Comparison of ENCODE assay signal across 2 cellular contexts in the genomic region with DNA sequence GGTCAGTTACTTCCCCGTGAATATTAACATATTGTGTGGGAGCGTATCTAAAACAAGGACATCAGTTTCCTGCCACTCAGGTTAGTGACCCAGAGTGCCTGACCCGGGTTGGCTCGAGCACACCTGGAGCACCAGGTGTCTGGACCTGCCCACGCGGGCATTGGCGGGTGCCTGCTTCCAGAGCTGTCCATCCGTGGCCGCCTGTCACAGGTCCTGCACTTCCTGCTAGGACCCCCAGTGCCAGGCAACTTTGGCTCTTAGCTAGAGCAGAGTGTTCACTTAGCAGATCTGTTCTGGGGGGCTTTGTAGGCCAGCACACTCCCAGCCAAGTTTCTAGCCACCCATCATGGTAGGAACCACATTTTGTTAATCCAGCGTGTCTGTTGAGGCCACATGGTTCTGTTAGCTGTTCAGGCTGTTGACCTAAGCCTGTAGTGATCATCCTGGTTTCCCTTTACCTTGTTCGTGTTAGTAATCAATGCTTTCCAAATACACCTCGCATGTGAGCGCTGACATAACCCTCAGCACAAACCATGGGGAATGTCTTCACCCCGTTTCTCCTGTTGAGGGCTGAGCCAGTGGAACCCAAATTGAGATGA.
TF ChIP-seq lines count a peak whose summit lies in the region.

No MANE protein-coding gene starts in this region.

TF ChIP-seq in HepG2, 621 proteins besides CTCF, POLR2A, EP300 and RAD21:
- TF ChIP-seq, protein P1, sequence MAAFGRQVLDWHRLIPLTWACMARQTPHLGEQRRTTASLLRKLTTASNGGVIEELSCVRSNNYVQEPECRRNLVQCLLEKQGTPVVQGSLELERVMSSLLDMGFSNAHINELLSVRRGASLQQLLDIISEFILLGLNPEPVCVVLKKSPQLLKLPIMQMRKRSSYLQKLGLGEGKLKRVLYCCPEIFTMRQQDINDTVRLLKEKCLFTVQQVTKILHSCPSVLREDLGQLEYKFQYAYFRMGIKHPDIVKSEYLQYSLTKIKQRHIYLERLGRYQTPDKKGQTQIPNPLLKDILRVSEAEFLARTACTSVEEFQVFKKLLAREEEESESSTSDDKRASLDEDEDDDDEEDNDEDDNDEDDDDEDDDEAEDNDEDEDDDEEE (CRISPR knock-in tag; IDR thresholded peaks at IDR 0.05): 0 out of 2 replicates have a peak, but pooled peaks have one; percentile 26
- TF ChIP-seq EED (CRISPR knock-in tag; IDR thresholded peaks at IDR 0.05): no peak
- TF ChIP-seq, protein P2, sequence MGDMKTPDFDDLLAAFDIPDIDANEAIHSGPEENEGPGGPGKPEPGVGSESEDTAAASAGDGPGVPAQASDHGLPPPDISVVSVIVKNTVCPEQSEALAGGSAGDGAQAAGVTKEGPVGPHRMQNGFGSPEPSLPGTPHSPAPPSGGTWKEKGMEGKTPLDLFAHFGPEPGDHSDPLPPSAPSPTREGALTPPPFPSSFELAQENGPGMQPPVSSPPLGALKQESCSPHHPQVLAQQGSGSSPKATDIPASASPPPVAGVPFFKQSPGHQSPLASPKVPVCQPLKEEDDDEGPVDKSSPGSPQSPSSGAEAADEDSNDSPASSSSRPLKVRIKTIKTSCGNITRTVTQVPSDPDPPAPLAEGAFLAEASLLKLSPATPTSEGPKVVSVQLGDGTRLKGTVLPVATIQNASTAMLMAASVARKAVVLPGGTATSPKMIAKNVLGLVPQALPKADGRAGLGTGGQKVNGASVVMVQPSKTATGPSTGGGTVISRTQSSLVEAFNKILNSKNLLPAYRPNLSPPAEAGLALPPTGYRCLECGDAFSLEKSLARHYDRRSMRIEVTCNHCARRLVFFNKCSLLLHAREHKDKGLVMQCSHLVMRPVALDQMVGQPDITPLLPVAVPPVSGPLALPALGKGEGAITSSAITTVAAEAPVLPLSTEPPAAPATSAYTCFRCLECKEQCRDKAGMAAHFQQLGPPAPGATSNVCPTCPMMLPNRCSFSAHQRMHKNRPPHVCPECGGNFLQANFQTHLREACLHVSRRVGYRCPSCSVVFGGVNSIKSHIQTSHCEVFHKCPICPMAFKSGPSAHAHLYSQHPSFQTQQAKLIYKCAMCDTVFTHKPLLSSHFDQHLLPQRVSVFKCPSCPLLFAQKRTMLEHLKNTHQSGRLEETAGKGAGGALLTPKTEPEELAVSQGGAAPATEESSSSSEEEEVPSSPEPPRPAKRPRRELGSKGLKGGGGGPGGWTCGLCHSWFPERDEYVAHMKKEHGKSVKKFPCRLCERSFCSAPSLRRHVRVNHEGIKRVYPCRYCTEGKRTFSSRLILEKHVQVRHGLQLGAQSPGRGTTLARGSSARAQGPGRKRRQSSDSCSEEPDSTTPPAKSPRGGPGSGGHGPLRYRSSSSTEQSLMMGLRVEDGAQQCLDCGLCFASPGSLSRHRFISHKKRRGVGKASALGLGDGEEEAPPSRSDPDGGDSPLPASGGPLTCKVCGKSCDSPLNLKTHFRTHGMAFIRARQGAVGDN (CRISPR knock-in tag; IDR thresholded peaks at IDR 0.05): 0 out of 2 replicates have a peak, but pooled peaks have one; percentile 13
- TF ChIP-seq, protein P3, sequence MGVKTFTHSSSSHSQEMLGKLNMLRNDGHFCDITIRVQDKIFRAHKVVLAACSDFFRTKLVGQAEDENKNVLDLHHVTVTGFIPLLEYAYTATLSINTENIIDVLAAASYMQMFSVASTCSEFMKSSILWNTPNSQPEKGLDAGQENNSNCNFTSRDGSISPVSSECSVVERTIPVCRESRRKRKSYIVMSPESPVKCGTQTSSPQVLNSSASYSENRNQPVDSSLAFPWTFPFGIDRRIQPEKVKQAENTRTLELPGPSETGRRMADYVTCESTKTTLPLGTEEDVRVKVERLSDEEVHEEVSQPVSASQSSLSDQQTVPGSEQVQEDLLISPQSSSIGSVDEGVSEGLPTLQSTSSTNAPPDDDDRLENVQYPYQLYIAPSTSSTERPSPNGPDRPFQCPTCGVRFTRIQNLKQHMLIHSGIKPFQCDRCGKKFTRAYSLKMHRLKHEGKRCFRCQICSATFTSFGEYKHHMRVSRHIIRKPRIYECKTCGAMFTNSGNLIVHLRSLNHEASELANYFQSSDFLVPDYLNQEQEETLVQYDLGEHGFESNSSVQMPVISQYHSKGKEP (CRISPR knock-in tag; IDR thresholded peaks at IDR 0.05): no peak

TF ChIP-seq in GM12891, 5 proteins besides CTCF, POLR2A, EP300 and RAD21:
- TF ChIP-seq PAX5 (IDR thresholded peaks at IDR 0.05; ENCODE audit: insufficient read depth, low read length, severe bottlenecking) (no peak), SPI1 (IDR thresholded peaks at IDR 0.05; ENCODE audit: low read depth, low read length) (no peak), TAF1 (IDR thresholded peaks at IDR 0.05; ENCODE audit: low read depth, low read length) (no peak), POU2F2 (IDR thresholded peaks at IDR 0.05; ENCODE audit: low read depth, low read length) (no peak), POLR2AphosphoS5 (IDR thresholded peaks at IDR 0.05; ENCODE audit: low read depth, low read length) (no peak)
